ENCODE assay signal across 12 cellular contexts in genomic region chr11:66967670-66968425, GRCh38. TPM values are rescaled to one million over a fixed set of nuclear protein-coding genes. Genes with fewer than 3 reads are reported as not detected.
DNase-seq lines count a peak whose midpoint lies in the region; ATAC-seq, FAIRE-seq and TF ChIP-seq lines count a peak whose summit lies in the region.
"Had no signal": no experiment of that assay in that cellular context is flagged by ENCODE, and none has a peak within 500 bp of the region (broad histone marks: within the 10 kb centered on the region; RNA-seq: fewer than 3 reads in every experiment).

No MANE protein-coding gene starts in this region.

- no peak overlapping the region for H4K8ac ChIP-seq in mesendoderm (ENCODE audit: low read depth, low read length)

- no peak overlapping the region for H4K5ac ChIP-seq in mesendoderm (ENCODE audit: low read length)

- no peak overlapping the region for H3K4me3 Mint-ChIP-seq in astrocyte (ENCODE audit: unreplicated experiment)
- H3K4me3 Mint-ChIP-seq: type B pancreatic cell had no signal

- intact Hi-C loops in left cardiac atrium (cut with DNase I) (no loop called here), Right ventricle myocardium inferior (cut with DNase I) (no loop called here)

- peaks cover 3% of the 10 kb centered on the region for H3K27me3 Mint-ChIP-seq in astrocyte (ENCODE audit: low read depth, unreplicated experiment)

- H3K9me3 ChIP-seq in astrocyte (ENCODE audit: insufficient read depth, low read depth, low read length) = no peaks in the 10 kb centered on the region
- H3K9me3 ChIP-seq: neutrophil had no signal

- peak overlapping the region; percentile 55 for H3K27ac Mint-ChIP-seq in astrocyte (ENCODE audit: unreplicated experiment)
- H3K27ac Mint-ChIP-seq: type B pancreatic cell had no signal

- no peaks in the 10 kb centered on the region for H4K20me1 ChIP-seq in astrocyte (ENCODE audit: insufficient read depth, low read length)

- H2BK5ac ChIP-seq in mesendoderm (ENCODE audit: low read length) = no peak overlapping the region

- H3K4ac ChIP-seq in mesendoderm (ENCODE audit: low read depth, low read length) = no peak overlapping the region

- no peak overlapping the region for H2AFZ ChIP-seq in astrocyte (ENCODE audit: low read depth, low read length)

- no peaks in the 10 kb centered on the region for H3K27me3 ChIP-seq in astrocyte (ENCODE audit: insufficient read depth, low read length)
- H3K27me3 ChIP-seq in mesendoderm (ENCODE audit: insufficient read depth, low read length, poor library complexity) = no peaks in the 10 kb centered on the region

- TF ChIP-seq CTCF in astrocyte (IDR thresholded peaks at IDR 0.05; ENCODE audit: insufficient read depth, low read depth, low read length) = no peak

- H3K4me2 ChIP-seq in astrocyte (ENCODE audit: low read length) = peak overlapping the region; percentile 39
- H3K4me2 ChIP-seq in mesendoderm (ENCODE audit: low read length) = no peak overlapping the region

- FAIRE-seq in astrocyte (lab: Jason Lieb, UNC) = no peak

- no CpG with 5 or more reads among the region's 5 CpGs for WGBS in mesendoderm (ENCODE audit: extremely low coverage, insufficient coverage, low lambda C conversion rate)

- no peaks in the 10 kb centered on the region for H3K79me1 ChIP-seq in mesendoderm (ENCODE audit: low read length)

- H3K4me3 ChIP-seq in astrocyte (ENCODE audit: insufficient read depth, low read depth, low read length) (no peak overlapping the region), mesendoderm (ENCODE audit: low read length) (no peak overlapping the region)

- DNase-seq in left cardiac atrium = peak; percentile 46
- no peak for DNase-seq in Right ventricle myocardium inferior (ENCODE audit: missing footprints)
- peak; percentile 72 for DNase-seq in astrocyte (ENCODE audit: low read depth)
- peak; percentile 63 for DNase-seq in hepatic stellate cell (ENCODE audit: low spot score)
- no peak for DNase-seq in NCI-H510A (lab: John Stamatoyannopoulos, UW)
- no peak for DNase-seq in NCI-H345 (lab: John Stamatoyannopoulos, UW)
- DNase-seq in mesendoderm = no peak
- DNase-seq in ureter (ENCODE audit: low spot score) = no peak
- DNase-seq: hippocampal formation, MV-4-11 had no signal

- ATAC-seq in left cardiac atrium (peak in 1 of 2 donors; percentile 10), Right ventricle myocardium inferior (no peak)

- H3K36me3 Mint-ChIP-seq in astrocyte (ENCODE audit: low read depth, unreplicated experiment) = no peaks in the 10 kb centered on the region
- H3K36me3 Mint-ChIP-seq: type B pancreatic cell had no signal

- H3K4me1 Mint-ChIP-seq in astrocyte (ENCODE audit: low read depth, unreplicated experiment) = peaks cover 28% of the 10 kb centered on the region

- H3K36me3 ChIP-seq in astrocyte (ENCODE audit: insufficient read depth, low read length) (no peaks in the 10 kb centered on the region), mesendoderm (ENCODE audit: control insufficient read depth, insufficient read depth, low read length) (no peaks in the 10 kb centered on the region)
- H3K36me3 ChIP-seq: neutrophil had no signal

- H3K9me3 Mint-ChIP-seq in astrocyte (ENCODE audit: unreplicated experiment) = no peaks in the 10 kb centered on the region
- H3K9me3 Mint-ChIP-seq: type B pancreatic cell had no signal

- H3K56ac ChIP-seq in mesendoderm (ENCODE audit: low read length) = no peak overlapping the region

- H3K27ac ChIP-seq in astrocyte (ENCODE audit: low read depth, low read length) (peak overlapping the region; percentile 42), mesendoderm (ENCODE audit: low read depth, low read length) (no peak overlapping the region)
- H3K27ac ChIP-seq: neutrophil had no signal

- no peak overlapping the region for H3K18ac ChIP-seq in mesendoderm (ENCODE audit: low read length)

- no peaks in the 10 kb centered on the region for H3K79me2 ChIP-seq in astrocyte (ENCODE audit: insufficient read depth, low read length)
- H3K79me2 ChIP-seq in mesendoderm (ENCODE audit: control insufficient read depth, insufficient read depth, low read length) = no peaks in the 10 kb centered on the region

- no peak overlapping the region for H3K9ac ChIP-seq in astrocyte (ENCODE audit: low read length)
- no peak overlapping the region for H3K9ac ChIP-seq in mesendoderm (ENCODE audit: low read length)

- no peak overlapping the region for H2BK15ac ChIP-seq in mesendoderm (replicated peaks; ENCODE audit: low read depth)

- H3K23ac ChIP-seq in mesendoderm (ENCODE audit: low read length) = no peak overlapping the region

- H2AK5ac ChIP-seq in mesendoderm (ENCODE audit: low read length) = no peak overlapping the region

- H2BK120ac ChIP-seq in mesendoderm (ENCODE audit: low read depth, low read length) = no peak overlapping the region

- H3K4me1 ChIP-seq in astrocyte (ENCODE audit: insufficient read depth, low read length) (peaks cover 33% of the 10 kb centered on the region), mesendoderm (ENCODE audit: control insufficient read depth, low read depth, low read length) (no peaks in the 10 kb centered on the region)

RNA-seq across cellular contexts. Expression of gene C11orf86, which starts 7.3 kb away (rescaled TPM):
- total RNA-seq in left cardiac atrium (not detected), Right ventricle myocardium inferior (not detected), astrocyte (not detected in 2 replicates), ureter (not detected)
- polyA plus RNA-seq in mesendoderm (2013, experiment 1 of 2) = 0.10 TPM
- 0.10 TPM for polyA plus RNA-seq in mesendoderm (2013, experiment 2 of 2)

RNA-seq across cellular contexts. Expression of gene PC, which starts 9.7 kb away (rescaled TPM):
- total RNA-seq in left cardiac atrium (10 to 100 TPM; 21.2 to 39.1 TPM), Right ventricle myocardium inferior (7.5 TPM), astrocyte (10.5 and 13.3 TPM in 2 replicates), ureter (12.7 TPM)
- polyA plus RNA-seq in mesendoderm (2013, experiment 1 of 2) = 4.0 TPM
- polyA plus RNA-seq in mesendoderm (2013, experiment 2 of 2) = 3.8 TPM

RNA-seq across cellular contexts. Expression of gene SYT12, which starts 55.1 kb away (rescaled TPM):
- total RNA-seq in left cardiac atrium (1 to 10 TPM in 1 of 2 donors, under 1 TPM in 1; 0.18 to 1.8 TPM), Right ventricle myocardium inferior (0.32 TPM), astrocyte (0.34 and 0.62 TPM in 2 replicates), ureter (4.8 TPM)
- polyA plus RNA-seq in mesendoderm (2013, experiment 1 of 2) = 0.37 TPM
- polyA plus RNA-seq in mesendoderm (2013, experiment 2 of 2) = 0.34 TPM

Comparison
In these comparisons a context has a peak if more than half of its experiments do, and no peak if none do; other contexts are left out.
1. DNase-seq: peak in left cardiac atrium (single experiment), astrocyte (single experiment) and hepatic stellate cell (single experiment); none in Right ventricle myocardium inferior (single experiment), NCI-H510A (single experiment), NCI-H345 (single experiment), mesendoderm (single experiment) and ureter (single experiment).